Comparison of ENCODE assay signal across 8 cellular contexts in genomic region chr10:98267894-98268693, GRCh38. TPM values are rescaled to one million over a fixed set of nuclear protein-coding genes. Genes with fewer than 3 reads are reported as not detected.
A peak's percentile ranks its signal among the peaks of the same experiment; 100 is the strongest.
DNase-seq lines count a peak whose midpoint lies in the region; ATAC-seq and TF ChIP-seq lines count a peak whose summit lies in the region.

Gene LOXL4 (minus strand): TSS chr10:98268194. CDS start chr10:98263019, 5,175 bp downstream.

- ATAC-seq in activated B cell treated with CpG ODN at 0.5 μM for 24 hours (ENCODE audit: low read depth) (peak; percentile 60), HG02938 (IDR thresholded peaks at IDR 0.05; ENCODE audit: unreplicated experiment) (no peak)

- no peak within 1 kb of the TSS for H3K23ac ChIP-seq in trophoblast cell (ENCODE audit: low read length)

- H3K18ac ChIP-seq in trophoblast cell (ENCODE audit: low read length): no peak within 1 kb of the TSS

- POLR2A ChIA-PET in BJ (lab: Charles Lee) (no interaction called here), activated B cell treated with CpG ODN at 0.5 μM for 24 hours (lab: Charles Lee) (no interaction called here)

- peak within 1 kb of the TSS; percentile 58 for H2BK12ac ChIP-seq in trophoblast cell (ENCODE audit: low read length)

- H2AFZ ChIP-seq in trophoblast cell (ENCODE audit: insufficient read depth, low read length, poor library complexity): peak within 1 kb of the TSS; percentile 58

- no peak within 1 kb of the TSS for H3K9ac ChIP-seq in trophoblast cell (ENCODE audit: low read length)

- no peaks in the 10 kb centered on the region for H3K79me2 ChIP-seq in trophoblast cell (ENCODE audit: control insufficient read depth, insufficient read depth, low read length, poor library complexity)

- intact Hi-C loops in activated B cell treated with CpG ODN at 0.5 μM for 24 hours (cut with micrococcal nuclease): no loop called here

- TF ChIP-seq CTCF in BJ (IDR thresholded peaks at IDR 0.05; ENCODE audit: insufficient read depth, low read depth, low read length): no peak
- TF ChIP-seq CTCF in activated B cell treated with CpG ODN at 0.5 μM for 24 hours (IDR thresholded peaks at IDR 0.05): no peak
- no peak for TF ChIP-seq CTCF in glutamatergic neuron (IDR thresholded peaks at IDR 0.05; ENCODE audit: partially characterized antibody, unreplicated experiment)

- no peak within 1 kb of the TSS for H3K27ac ChIP-seq in trophoblast cell (ENCODE audit: low read depth, low read length)

- peak within 1 kb of the TSS; percentile 17 for H4K12ac ChIP-seq in trophoblast cell (ENCODE audit: low read depth, low read length)

- H3K27me3 ChIP-seq in BJ (ENCODE audit: control insufficient read depth, insufficient read depth, low read length) (no peaks in the 10 kb centered on the region), H7 (ENCODE audit: control insufficient read depth, insufficient read depth, low read length) (peaks cover 6% of the 10 kb centered on the region), trophoblast cell (ENCODE audit: insufficient read depth, low read length) (no peaks in the 10 kb centered on the region)

- H3K4me3 Mint-ChIP-seq in activated B cell treated with CpG ODN at 0.5 μM for 24 hours (peak within 1 kb of the TSS; percentile 78), glutamatergic neuron (ENCODE audit: unreplicated experiment) (peak within 1 kb of the TSS; percentile 69)

- H3K4me1 Mint-ChIP-seq in activated B cell treated with CpG ODN at 0.5 μM for 24 hours: peaks cover 10% of the 10 kb centered on the region
- H3K4me1 Mint-ChIP-seq in glutamatergic neuron (ENCODE audit: low read depth, unreplicated experiment): peaks cover 44% of the 10 kb centered on the region

- CTCF ChIA-PET in BJ (lab: Yijun Ruan, JAX): interaction anchor here (0.7 to 6.4 kb wide), 5 partner anchors 26 to 127 kb away, joined by 3 to 47 read pairs (median 4); no protein-coding TSS in a partner anchor
- CTCF ChIA-PET in activated B cell treated with CpG ODN at 0.5 μM for 24 hours (lab: Charles Lee): no interaction called here

- peak within 1 kb of the TSS; percentile 37 for H4K91ac ChIP-seq in trophoblast cell (ENCODE audit: low read depth, low read length)

- H3K27me3 Mint-ChIP-seq in activated B cell treated with CpG ODN at 0.5 μM for 24 hours (peaks cover 21% of the 10 kb centered on the region), glutamatergic neuron (ENCODE audit: unreplicated experiment) (peaks cover 21% of the 10 kb centered on the region)

- no CpG with 5 or more reads among the region's 75 CpGs for WGBS in trophoblast cell (ENCODE audit: extremely low coverage, insufficient coverage, insufficient read length)

- peak within 1 kb of the TSS; percentile 43 for H4K8ac ChIP-seq in trophoblast cell (ENCODE audit: low read depth, low read length)

- H3K4me3 ChIP-seq in BJ (ENCODE audit: low read depth, low read length) (peak within 1 kb of the TSS; percentile 53), H7 (ENCODE audit: insufficient read depth, low read depth, low read length) (peak within 1 kb of the TSS; percentile 51), trophoblast cell (ENCODE audit: low read depth, low read length) (peak within 1 kb of the TSS; percentile 42)

- no peak within 1 kb of the TSS for H3K27ac Mint-ChIP-seq in activated B cell treated with CpG ODN at 0.5 μM for 24 hours
- peak within 1 kb of the TSS; percentile 96 for H3K27ac Mint-ChIP-seq in glutamatergic neuron (ENCODE audit: unreplicated experiment)

- H3K36me3 Mint-ChIP-seq in activated B cell treated with CpG ODN at 0.5 μM for 24 hours (ENCODE audit: low read depth) (no peaks in the 10 kb centered on the region), glutamatergic neuron (ENCODE audit: unreplicated experiment) (no peaks in the 10 kb centered on the region)

- H3K4ac ChIP-seq in trophoblast cell (ENCODE audit: low read depth, low read length): no peak within 1 kb of the TSS

- no peak within 1 kb of the TSS for H2BK5ac ChIP-seq in trophoblast cell (ENCODE audit: low read depth, low read length, poor library complexity)

- H3K4me2 ChIP-seq in trophoblast cell (ENCODE audit: low read length): peak within 1 kb of the TSS; percentile 75

- H3K9me3 Mint-ChIP-seq in activated B cell treated with CpG ODN at 0.5 μM for 24 hours: no peaks in the 10 kb centered on the region
- peaks cover 20% of the 10 kb centered on the region for H3K9me3 Mint-ChIP-seq in glutamatergic neuron (ENCODE audit: unreplicated experiment)

- peak within 1 kb of the TSS; percentile 35 for H2BK120ac ChIP-seq in trophoblast cell (ENCODE audit: insufficient read depth, low read length, poor library complexity)

- H3K14ac ChIP-seq in trophoblast cell (ENCODE audit: low read length): peak within 1 kb of the TSS; percentile 4

- DNase-seq in BJ (ENCODE audit: low read depth) (no peak), H7 (peak; percentile 91), activated B cell treated with CpG ODN at 0.5 μM for 24 hours (peak; percentile 30), glutamatergic neuron (peak; percentile 75), trophoblast cell (peak in 1 of 2 donors; percentile 25), NCI-H446 (lab: John Stamatoyannopoulos, UW) (no peak), GOT3 (lab: John Stamatoyannopoulos, UW) (no peak)

- peaks cover 18 to 22% of the 10 kb centered on the region in 2 experiments for H3K4me1 ChIP-seq in trophoblast cell (ENCODE audit: control insufficient read depth in 1 of 2, insufficient read depth in 2 of 2, low read length in 2 of 2)

- no peaks in the 10 kb centered on the region for H3K9me3 ChIP-seq in trophoblast cell (ENCODE audit: insufficient read depth, low read depth, low read length)

- H3K36me3 ChIP-seq in BJ (ENCODE audit: control insufficient read depth, insufficient read depth, low read length): no peaks in the 10 kb centered on the region; the same call in 1 of the 2 replicates
- H3K36me3 ChIP-seq in H7 (replicated peaks; ENCODE audit: control insufficient read depth, insufficient read depth, low read length): no peaks in the 10 kb centered on the region
- H3K36me3 ChIP-seq in trophoblast cell (ENCODE audit: control insufficient read depth in 1 of 2, insufficient read depth in 2 of 2, low read length in 2 of 2): no peaks in the 10 kb centered on the region

- H2AK5ac ChIP-seq in trophoblast cell (ENCODE audit: low read length): no peak within 1 kb of the TSS

- H3K79me1 ChIP-seq in trophoblast cell (ENCODE audit: low read length): peaks cover 7% of the 10 kb centered on the region

RNA-seq across cellular contexts. Expression of gene LOXL4, which starts in this region (rescaled TPM):
- 67.9 and 75.5 TPM in 2 replicates for polyA plus RNA-seq in BJ (2011; rRNA removed)
- 32.5 and 61.1 TPM in 2 replicates for polyA minus RNA-seq in BJ (2011; rRNA and poly(A)+ RNA removed)
- total RNA-seq in H7 (2014; rRNA removed; shearing (Covaris generic)): 1.4 and 1.7 TPM in 2 replicates
- total RNA-seq in activated B cell treated with CpG ODN at 0.5 μM for 24 hours (not detected in 2 replicates), glutamatergic neuron (ENCODE audit: unreplicated experiment) (6.1 TPM)
- 0.23 and 0.36 TPM in 2 replicates for polyA plus RNA-seq in trophoblast cell (2013)

Comparison
In these comparisons a context has a peak if more than half of its experiments do, and no peak if none do; other contexts are left out.
1. Peak in DNase-seq and ATAC-seq in activated B cell treated with CpG ODN at 0.5 μM for 24 hours; RNA of the gene not detected or under 1 TPM.
2. DNase-seq: peak in H7 (single experiment) and glutamatergic neuron (single experiment); none in BJ (single experiment), NCI-H446 (0 of 2) and GOT3 (single experiment).
3. Peak in every context shown above with its lines, with median percentiles within 50 percentile points of each other: H3K4me3 ChIP-seq.